Comparison of ENCODE assay signal across 1 cellular context in the genomic region with DNA sequence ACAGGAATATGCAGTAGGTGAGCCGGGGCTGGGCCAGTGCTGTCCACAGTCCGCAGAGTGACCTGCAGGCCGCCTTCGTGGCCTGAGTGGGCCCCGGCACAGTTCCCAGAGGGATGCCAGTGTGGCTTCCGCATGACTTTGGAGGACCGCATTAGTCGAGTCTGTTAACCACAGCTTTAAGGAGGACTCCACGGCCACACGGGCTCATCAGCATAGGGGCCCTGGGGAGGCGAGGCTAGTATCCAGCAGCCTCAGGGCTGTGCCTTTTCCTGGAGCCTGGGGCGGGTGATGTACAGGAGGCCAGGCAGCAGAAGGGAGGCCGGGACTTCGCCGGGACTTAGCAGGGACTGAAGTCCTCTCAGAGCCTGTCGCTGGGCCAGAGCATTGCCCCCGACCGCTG.
TF ChIP-seq lines count a peak whose summit lies in the region.

No MANE protein-coding gene starts in this region.

TF ChIP-seq in HepG2, 621 proteins besides CTCF, POLR2A, EP300 and RAD21:
- TF ChIP-seq FOSL2 (CRISPR knock-in tag; IDR thresholded peaks at IDR 0.05) = no peak
- TF ChIP-seq HOXA5 (CRISPR knock-in tag; IDR thresholded peaks at IDR 0.05) = no peak
- TF ChIP-seq ZFP36L1 (CRISPR knock-in tag; IDR thresholded peaks at IDR 0.05) = no peak
- TF ChIP-seq CBX2 (IDR thresholded peaks at IDR 0.05; ENCODE audit: low read depth, low read length) = no peak
- TF ChIP-seq CBX2 (CRISPR knock-in tag; IDR thresholded peaks at IDR 0.05; ENCODE audit: low read depth) = no peak
- TF ChIP-seq, protein P1, sequence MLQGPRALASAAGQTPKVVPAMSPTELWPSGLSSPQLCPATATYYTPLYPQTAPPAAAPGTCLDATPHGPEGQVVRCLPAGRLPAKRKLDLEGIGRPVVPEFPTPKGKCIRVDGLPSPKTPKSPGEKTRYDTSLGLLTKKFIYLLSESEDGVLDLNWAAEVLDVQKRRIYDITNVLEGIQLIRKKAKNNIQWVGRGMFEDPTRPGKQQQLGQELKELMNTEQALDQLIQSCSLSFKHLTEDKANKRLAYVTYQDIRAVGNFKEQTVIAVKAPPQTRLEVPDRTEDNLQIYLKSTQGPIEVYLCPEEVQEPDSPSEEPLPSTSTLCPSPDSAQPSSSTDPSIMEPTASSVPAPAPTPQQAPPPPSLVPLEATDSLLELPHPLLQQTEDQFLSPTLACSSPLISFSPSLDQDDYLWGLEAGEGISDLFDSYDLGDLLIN (CRISPR knock-in tag; IDR thresholded peaks at IDR 0.05; ENCODE audit: borderline replicate concordance) = no peak
- TF ChIP-seq ZNF772 (CRISPR knock-in tag; IDR thresholded peaks at IDR 0.05) = no peak
- TF ChIP-seq ELF1 (CRISPR knock-in tag; IDR thresholded peaks at IDR 0.05) = no peak
- TF ChIP-seq SNAI1 (CRISPR knock-in tag; IDR thresholded peaks at IDR 0.05; ENCODE audit: borderline replicate concordance) = no peak
- no peak for TF ChIP-seq ZNF275 (CRISPR knock-in tag; IDR thresholded peaks at IDR 0.05; ENCODE audit: borderline replicate concordance)
- no peak for TF ChIP-seq ZNF350 (CRISPR knock-in tag; IDR thresholded peaks at IDR 0.05; ENCODE audit: borderline replicate concordance, low read depth)
- no peak for TF ChIP-seq SOX13 (IDR thresholded peaks at IDR 0.05)
- no peak for TF ChIP-seq SOX13 (CRISPR knock-in tag; conservative IDR thresholded peaks at IDR 0.05 in 1 of 2, IDR thresholded peaks at IDR 0.05 in 1 of 2)
- TF ChIP-seq, protein P2, sequence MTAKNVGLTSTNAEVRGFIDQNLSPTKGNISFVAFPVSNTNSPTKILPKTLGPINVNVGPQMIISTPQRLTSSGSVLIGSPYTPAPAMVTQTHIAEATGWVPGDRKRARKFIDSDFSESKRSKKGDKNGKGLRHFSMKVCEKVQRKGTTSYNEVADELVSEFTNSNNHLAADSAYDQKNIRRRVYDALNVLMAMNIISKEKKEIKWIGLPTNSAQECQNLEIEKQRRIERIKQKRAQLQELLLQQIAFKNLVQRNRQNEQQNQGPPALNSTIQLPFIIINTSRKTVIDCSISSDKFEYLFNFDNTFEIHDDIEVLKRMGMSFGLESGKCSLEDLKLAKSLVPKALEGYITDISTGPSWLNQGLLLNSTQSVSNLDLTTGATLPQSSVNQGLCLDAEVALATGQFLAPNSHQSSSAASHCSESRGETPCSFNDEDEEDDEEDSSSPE (CRISPR knock-in tag; IDR thresholded peaks at IDR 0.05) = no peak
- no peak for TF ChIP-seq ZNF660 (CRISPR knock-in tag; IDR thresholded peaks at IDR 0.05; ENCODE audit: borderline replicate concordance, low read depth)
- no peak for TF ChIP-seq RBM39 (IDR thresholded peaks at IDR 0.05; ENCODE audit: low read depth, low read length, poor library complexity, severe bottlenecking)
- TF ChIP-seq, protein P3, sequence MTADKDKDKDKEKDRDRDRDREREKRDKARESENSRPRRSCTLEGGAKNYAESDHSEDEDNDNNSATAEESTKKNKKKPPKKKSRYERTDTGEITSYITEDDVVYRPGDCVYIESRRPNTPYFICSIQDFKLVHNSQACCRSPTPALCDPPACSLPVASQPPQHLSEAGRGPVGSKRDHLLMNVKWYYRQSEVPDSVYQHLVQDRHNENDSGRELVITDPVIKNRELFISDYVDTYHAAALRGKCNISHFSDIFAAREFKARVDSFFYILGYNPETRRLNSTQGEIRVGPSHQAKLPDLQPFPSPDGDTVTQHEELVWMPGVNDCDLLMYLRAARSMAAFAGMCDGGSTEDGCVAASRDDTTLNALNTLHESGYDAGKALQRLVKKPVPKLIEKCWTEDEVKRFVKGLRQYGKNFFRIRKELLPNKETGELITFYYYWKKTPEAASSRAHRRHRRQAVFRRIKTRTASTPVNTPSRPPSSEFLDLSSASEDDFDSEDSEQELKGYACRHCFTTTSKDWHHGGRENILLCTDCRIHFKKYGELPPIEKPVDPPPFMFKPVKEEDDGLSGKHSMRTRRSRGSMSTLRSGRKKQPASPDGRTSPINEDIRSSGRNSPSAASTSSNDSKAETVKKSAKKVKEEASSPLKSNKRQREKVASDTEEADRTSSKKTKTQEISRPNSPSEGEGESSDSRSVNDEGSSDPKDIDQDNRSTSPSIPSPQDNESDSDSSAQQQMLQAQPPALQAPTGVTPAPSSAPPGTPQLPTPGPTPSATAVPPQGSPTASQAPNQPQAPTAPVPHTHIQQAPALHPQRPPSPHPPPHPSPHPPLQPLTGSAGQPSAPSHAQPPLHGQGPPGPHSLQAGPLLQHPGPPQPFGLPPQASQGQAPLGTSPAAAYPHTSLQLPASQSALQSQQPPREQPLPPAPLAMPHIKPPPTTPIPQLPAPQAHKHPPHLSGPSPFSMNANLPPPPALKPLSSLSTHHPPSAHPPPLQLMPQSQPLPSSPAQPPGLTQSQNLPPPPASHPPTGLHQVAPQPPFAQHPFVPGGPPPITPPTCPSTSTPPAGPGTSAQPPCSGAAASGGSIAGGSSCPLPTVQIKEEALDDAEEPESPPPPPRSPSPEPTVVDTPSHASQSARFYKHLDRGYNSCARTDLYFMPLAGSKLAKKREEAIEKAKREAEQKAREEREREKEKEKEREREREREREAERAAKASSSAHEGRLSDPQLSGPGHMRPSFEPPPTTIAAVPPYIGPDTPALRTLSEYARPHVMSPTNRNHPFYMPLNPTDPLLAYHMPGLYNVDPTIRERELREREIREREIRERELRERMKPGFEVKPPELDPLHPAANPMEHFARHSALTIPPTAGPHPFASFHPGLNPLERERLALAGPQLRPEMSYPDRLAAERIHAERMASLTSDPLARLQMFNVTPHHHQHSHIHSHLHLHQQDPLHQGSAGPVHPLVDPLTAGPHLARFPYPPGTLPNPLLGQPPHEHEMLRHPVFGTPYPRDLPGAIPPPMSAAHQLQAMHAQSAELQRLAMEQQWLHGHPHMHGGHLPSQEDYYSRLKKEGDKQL (CRISPR knock-in tag; IDR thresholded peaks at IDR 0.05; ENCODE audit: low read depth) = no peak
- no peak for TF ChIP-seq CHCHD3 (CRISPR knock-in tag; IDR thresholded peaks at IDR 0.05)
- no peak for TF ChIP-seq ZBTB4 (CRISPR knock-in tag; IDR thresholded peaks at IDR 0.05; ENCODE audit: borderline replicate concordance)
- TF ChIP-seq ZNF619 (CRISPR knock-in tag; IDR thresholded peaks at IDR 0.05) = no peak
